Comparison of ENCODE assay signal across 28 cellular contexts in genomic region chr2:204255469-204255868, GRCh38.
DNase-seq lines count a peak whose midpoint lies in the region; ATAC-seq and TF ChIP-seq lines count a peak whose summit lies in the region.
"Had no signal": no experiment of that assay in that cellular context is flagged by ENCODE, and none has a peak within 500 bp of the region (broad histone marks: within the 10 kb centered on the region; RNA-seq: fewer than 3 reads in every experiment).

No MANE protein-coding gene starts in this region.

- H3K4me1 ChIP-seq in BLaER1: peaks cover 35% of the 10 kb centered on the region
- H3K4me1 ChIP-seq: breast epithelium had no signal

- peak overlapping the region; percentile 53 for H3K4me2 ChIP-seq in BLaER1
- H3K4me2 ChIP-seq: hepatocyte had no signal

- H3K9me3 Mint-ChIP-seq in brain (peaks cover 0 to 8% (median 0%) of the 10 kb centered on the region in 5 experiments), nephron progenitor cell (no peaks in the 10 kb centered on the region)
- H3K9me3 Mint-ChIP-seq: activated CD4-positive, alpha-beta T cell treated with anti-CD3 and anti-CD28 coated beads, Interleukin-2, amount 10 ng/mL, durations not matched to agents 24 days and 14 days; activated naive CD4-positive, alpha-beta T cell treated with anti-CD3 and anti-CD28 coated beads, Interleukin-2, amount 50 U/mL, for 24 hours; memory B cell had no signal

- no peaks in the 10 kb centered on the region for H4K20me1 ChIP-seq in BLaER1

- no peaks in the 10 kb centered on the region for H3K36me3 ChIP-seq in BLaER1
- H3K36me3 ChIP-seq: breast epithelium, gastroesophageal sphincter, neutrophil, Peyer's patch, stomach, tibial artery, WERI-Rb-1 had no signal

- H3K9me3 ChIP-seq in BLaER1: no peaks in the 10 kb centered on the region
- H3K9me3 ChIP-seq: breast epithelium, gastroesophageal sphincter, neutrophil, Peyer's patch, stomach, tibial artery had no signal

- H3K9ac ChIP-seq in BLaER1: no peak overlapping the region

- H3K36me3 Mint-ChIP-seq in brain: no peaks in the 10 kb centered on the region
- H3K36me3 Mint-ChIP-seq in nephron progenitor cell (ENCODE audit: low read depth): no peaks in the 10 kb centered on the region
- H3K36me3 Mint-ChIP-seq: activated naive CD4-positive, alpha-beta T cell treated with anti-CD3 and anti-CD28 coated beads, Interleukin-2, amount 50 U/mL, for 24 hours; memory B cell had no signal

- no peak for TF ChIP-seq CTCF in brain (conservative IDR thresholded peaks at IDR 0.05)
- TF ChIP-seq CTCF in nephron progenitor cell (IDR thresholded peaks at IDR 0.05): no peak

- H3K27me3 Mint-ChIP-seq in brain (peaks cover 38% of the 10 kb centered on the region), nephron progenitor cell (ENCODE audit: low read depth, poor library complexity) (peaks cover 5% of the 10 kb centered on the region)

- H3K4me3 ChIP-seq in BLaER1: no peak overlapping the region
- H3K4me3 ChIP-seq: breast epithelium, gastroesophageal sphincter, hepatocyte, Peyer's patch, stomach, tibial artery had no signal

- no peak overlapping the region for H3K4me3 Mint-ChIP-seq in brain
- H3K4me3 Mint-ChIP-seq in nephron progenitor cell: peak overlapping the region; percentile 4
- H3K4me3 Mint-ChIP-seq: activated CD4-positive, alpha-beta T cell treated with anti-CD3 and anti-CD28 coated beads, Interleukin-2, amount 10 ng/mL, durations not matched to agents 24 days and 14 days; activated naive CD4-positive, alpha-beta T cell treated with anti-CD3 and anti-CD28 coated beads, Interleukin-2, amount 50 U/mL, for 24 hours; memory B cell had no signal

- peak; percentile 74 for DNase-seq in CD1c-positive myeloid dendritic cell (ENCODE audit: extremely low spot score)
- no peak for DNase-seq in nephron progenitor cell
- no peak for DNase-seq in DMS 273 treated with DMSO at 0.1 percent for 48 hours (lab: John Stamatoyannopoulos, UW)
- DNase-seq in OCI-M2 (lab: John Stamatoyannopoulos, UW; ENCODE audit: unreplicated experiment): no peak
- DNase-seq: activated CD4-positive, alpha-beta T cell treated with anti-CD3 and anti-CD28 coated beads, Interleukin-2, amount 10 ng/mL, durations not matched to agents 24 days and 14 days; COR-L47; HCEC 1CT; Karpas-422; NCI-H187; NCI-H526 treated with DMSO at 0.1 percent for 48 hours; Peyer's patch; posterior cingulate gyrus; right cardiac atrium; SHP77; stimulated activated CD8-positive, alpha-beta memory T cell treated with anti-CD3 and anti-CD28 coated beads, Interleukin-4, amount 100 ng/mL, for 48 hours; stomach; T-helper 9 cell; tibial artery; WERI-Rb-1 had no signal

- peaks cover 55% of the 10 kb centered on the region for H3K4me1 Mint-ChIP-seq in brain
- H3K4me1 Mint-ChIP-seq in nephron progenitor cell: peaks cover 71% of the 10 kb centered on the region
- H3K4me1 Mint-ChIP-seq: activated CD4-positive, alpha-beta T cell treated with anti-CD3 and anti-CD28 coated beads, Interleukin-2, amount 10 ng/mL, durations not matched to agents 24 days and 14 days; activated naive CD4-positive, alpha-beta T cell treated with anti-CD3 and anti-CD28 coated beads, Interleukin-2, amount 50 U/mL, for 24 hours; memory B cell had no signal

- H3K27ac ChIP-seq in BLaER1: no peak overlapping the region
- H3K27ac ChIP-seq: breast epithelium, gastroesophageal sphincter, hepatocyte, neutrophil, Peyer's patch, stomach, tibial artery, WERI-Rb-1 had no signal

- no peaks in the 10 kb centered on the region for H3K27me3 ChIP-seq in BLaER1
- H3K27me3 ChIP-seq: breast epithelium, hepatocyte, neutrophil, Peyer's patch, stomach, tibial artery had no signal

- ATAC-seq in GM21423 (IDR thresholded peaks at IDR 0.05; ENCODE audit: unreplicated experiment): no peak
- ATAC-seq: gastroesophageal sphincter, right cardiac atrium had no signal

- H3K27ac Mint-ChIP-seq in brain (peak overlapping the region in 4 of 5 experiments; percentile 7 to 38 (median 12)), nephron progenitor cell (peak overlapping the region; percentile 14)
- H3K27ac Mint-ChIP-seq: activated CD4-positive, alpha-beta T cell treated with anti-CD3 and anti-CD28 coated beads, Interleukin-2, amount 10 ng/mL, durations not matched to agents 24 days and 14 days; activated naive CD4-positive, alpha-beta T cell treated with anti-CD3 and anti-CD28 coated beads, Interleukin-2, amount 50 U/mL, for 24 hours; memory B cell had no signal
